ENCODE assay signal across 8 cellular contexts in genomic region chr13:26557393-26558073, GRCh38. TPM values are rescaled to one million over a fixed set of nuclear protein-coding genes. Genes with fewer than 3 reads are reported as not detected.
DNase-seq lines count a peak whose midpoint lies in the region; ATAC-seq and TF ChIP-seq lines count a peak whose summit lies in the region.

TSS of gene WASF3 (plus strand) at chr13:26557683. CDS start at chr13:26642271, 84,588 bp downstream.

- intact Hi-C loops in psoas muscle (cut with DNase I), result loop anchor here in 1 of 2 donors (5.0 kb wide), 1 partner anchor 355 kb away; no protein-coding TSS in a partner anchor

- H3K36me3 ChIP-seq in ES-I3 (ENCODE audit: insufficient read depth, low read length) (no peaks in the 10 kb centered on the region), H7 (replicated peaks; ENCODE audit: control insufficient read depth, insufficient read depth, low read length) (no peaks in the 10 kb centered on the region), psoas muscle (ENCODE audit: insufficient read depth in 1 of 2, low read depth in 1 of 2) (no peaks in the 10 kb centered on the region)

- H3K9ac ChIP-seq in ES-I3 (ENCODE audit: low read depth, low read length), result peak within 1 kb of the TSS; percentile 73

- H3K4me3 ChIP-seq in H7 (ENCODE audit: insufficient read depth, low read depth, low read length), result peak within 1 kb of the TSS; percentile 77
- H3K4me3 ChIP-seq in astrocyte of the spinal cord (ENCODE audit: low read depth, low read length), result peak within 1 kb of the TSS; percentile 53
- peak within 1 kb of the TSS; percentile 82 for H3K4me3 ChIP-seq in psoas muscle

- 0 to 1% (median 1%) methylated on average over 47 to 94 of the region's 94 CpGs for WGBS in psoas muscle, 3 donors

- H3K27ac ChIP-seq in psoas muscle, result peak within 1 kb of the TSS; percentile 58

- ATAC-seq in psoas muscle, result peak; percentile 99

- no peaks in the 10 kb centered on the region for H3K9me3 ChIP-seq in ES-I3 (ENCODE audit: control insufficient read depth, insufficient read depth, low read length)
- H3K9me3 ChIP-seq in psoas muscle, result no peaks in the 10 kb centered on the region

- peaks cover 18% of the 10 kb centered on the region for H3K4me1 ChIP-seq in ES-I3 (ENCODE audit: insufficient read depth, low read length)
- peaks cover 6% of the 10 kb centered on the region for H3K4me1 ChIP-seq in psoas muscle

- in situ Hi-C loops in astrocyte of the spinal cord (cut with HindIII; ENCODE audit: low sequenced_read_pairs), result no loop called here

- TF ChIP-seq CTCF in astrocyte of the spinal cord (IDR thresholded peaks at IDR 0.05; ENCODE audit: low read depth, low read length) (no peak), psoas muscle (IDR thresholded peaks at IDR 0.05) (no peak)

- DNase-seq in H7 (peak; percentile 99), LoVo (ENCODE audit: low spot score) (peak; percentile 77), SIG-M5 (lab: John Stamatoyannopoulos, UW) (peak; percentile 58), astrocyte of the spinal cord (ENCODE audit: low read depth, low spot score) (peak; percentile 93), hippocampal formation (lab: John Stamatoyannopoulos, UW) (peak; percentile 93 to 95), psoas muscle (peak; percentile 95 to 97)
- DNase-seq in stimulated activated naive CD4-positive, alpha-beta T cell treated with Interleukin-2 at 50 U/mL for 16 hours (lab: John Stamatoyannopoulos, UW), result no peak

- peaks cover 10% of the 10 kb centered on the region for H3K27me3 ChIP-seq in H7 (ENCODE audit: control insufficient read depth, insufficient read depth, low read length)
- no peaks in the 10 kb centered on the region for H3K27me3 ChIP-seq in psoas muscle (ENCODE audit: insufficient read depth in 3 of 3, low read length in 2 of 3)

RNA-seq across cellular contexts. Expression of gene WASF3, which starts in this region (rescaled TPM):
- total RNA-seq in H7 (2014; rRNA removed; shearing (Covaris generic)), result 19.1 and 26.9 TPM in 2 replicates
- total RNA-seq in psoas muscle, result 1 to 10 TPM; 6.8 to 9.7 (median 7.6) TPM
- 1 to 10 TPM; 2.5 to 6.4 (median 3.7) TPM for polyA plus RNA-seq in psoas muscle
